ENCODE assay signal across 18 cellular contexts in genomic region chr14:99786423-99787051, GRCh38. TPM values are rescaled to one million over a fixed set of nuclear protein-coding genes. Genes with fewer than 3 reads are reported as not detected.
"Had no signal": no experiment of that assay in that cellular context is flagged by ENCODE, and none has a peak within 500 bp of the region (broad histone marks: within the 10 kb centered on the region; RNA-seq: fewer than 3 reads in every experiment).

No MANE protein-coding gene starts in this region.

- ATAC-seq: activated CD8-positive, alpha-beta memory T cell treated with anti-CD3 and anti-CD28 coated beads, Interleukin-2, amount 10 ng/mL, durations not matched to agents 7 days and 5 days; stimulated activated naive B cell treated with anti-CD40 and anti-IgM and Interleukin-4, amounts not matched to agents 10 μg/mL and 1 μg/mL and 100 μg/mL, for 72 hours had no signal

- H3K36me3 Mint-ChIP-seq: activated CD8-positive, alpha-beta memory T cell treated with anti-CD3 and anti-CD28 coated beads, Interleukin-2, amount 10 ng/mL, durations not matched to agents 7 days and 5 days; stimulated activated naive B cell treated with anti-CD40 and anti-IgM and Interleukin-4, amounts not matched to agents 10 μg/mL and 1 μg/mL and 100 μg/mL, for 72 hours had no signal

- H3K4me3 Mint-ChIP-seq: activated CD4-positive, alpha-beta memory T cell treated with anti-CD3 and anti-CD28 coated beads, Interleukin-2, amount 10 ng/mL, durations not matched to agents 7 days and 5 days; activated CD8-positive, alpha-beta memory T cell treated with anti-CD3 and anti-CD28 coated beads, Interleukin-2, amount 10 ng/mL, durations not matched to agents 7 days and 5 days; activated naive CD4-positive, alpha-beta T cell treated with anti-CD3 and anti-CD28 coated beads for 36 hours; activated T-cell treated with anti-CD3 and anti-CD28 coated beads, Interleukin-2, amount 50 U/mL, for 24 hours; nephron progenitor cell; stimulated activated naive B cell treated with anti-CD40 and anti-IgM and Interleukin-4, amounts not matched to agents 10 μg/mL and 1 μg/mL and 100 μg/mL, for 72 hours had no signal

- DNase-seq: activated CD4-positive, alpha-beta memory T cell treated with anti-CD3 and anti-CD28 coated beads, Interleukin-2, amount 10 ng/mL, durations not matched to agents 7 days and 5 days; activated CD4-positive, alpha-beta T cell treated with anti-CD3 and anti-CD28 coated beads for 48 hours; activated CD4-positive, CD25-positive, alpha-beta regulatory T cell; activated CD8-positive, alpha-beta memory T cell treated with anti-CD3 and anti-CD28 coated beads, Interleukin-2, amount 10 ng/mL, durations not matched to agents 7 days and 5 days; activated naive CD4-positive, alpha-beta T cell treated with anti-CD3 and anti-CD28 coated beads for 36 hours; activated T-cell treated with anti-CD3 and anti-CD28 coated beads, Interleukin-2, amount 50 U/mL, for 24 hours; aorta; foreskin melanocyte; mesendoderm; nephron progenitor cell; nucleus accumbens; retina; stimulated activated CD4-positive, alpha-beta T cell treated with anti-CD3 and anti-CD28 coated beads, Interleukin-4, amount 100 ng/mL, for 4 hours; stimulated activated naive B cell treated with anti-CD40 and anti-IgM and Interleukin-4, amounts not matched to agents 10 μg/mL and 1 μg/mL and 100 μg/mL, for 72 hours; T1000; thyroid gland had no signal

- H3K4me3 ChIP-seq: coronary artery, thyroid gland had no signal

- H3K27ac ChIP-seq: coronary artery, thyroid gland had no signal

- H3K9me3 ChIP-seq: thyroid gland had no signal

- H3K9me3 Mint-ChIP-seq: activated CD4-positive, alpha-beta memory T cell treated with anti-CD3 and anti-CD28 coated beads, Interleukin-2, amount 10 ng/mL, durations not matched to agents 7 days and 5 days; activated naive CD4-positive, alpha-beta T cell treated with anti-CD3 and anti-CD28 coated beads for 36 hours; activated T-cell treated with anti-CD3 and anti-CD28 coated beads, Interleukin-2, amount 50 U/mL, for 24 hours; activated T-helper 2 cell treated with anti-CD3 and anti-CD28 coated beads, Interferon-gamma antibody, Interleukin-2, Interleukin-4, amounts not matched to agents 10 μg/mL and 5 μg/mL and 100 μg/mL, durations not matched to agents 14 hours and 24 hours and 36 hours; nephron progenitor cell had no signal

- H3K27ac Mint-ChIP-seq: activated CD4-positive, alpha-beta memory T cell treated with anti-CD3 and anti-CD28 coated beads, Interleukin-2, amount 10 ng/mL, durations not matched to agents 7 days and 5 days; activated CD8-positive, alpha-beta memory T cell treated with anti-CD3 and anti-CD28 coated beads, Interleukin-2, amount 10 ng/mL, durations not matched to agents 7 days and 5 days; activated naive CD4-positive, alpha-beta T cell treated with anti-CD3 and anti-CD28 coated beads for 36 hours; activated T-cell treated with anti-CD3 and anti-CD28 coated beads, Interleukin-2, amount 50 U/mL, for 24 hours; activated T-helper 2 cell treated with anti-CD3 and anti-CD28 coated beads, Interferon-gamma antibody, Interleukin-2, Interleukin-4, amounts not matched to agents 10 μg/mL and 5 μg/mL and 100 μg/mL, durations not matched to agents 14 hours and 24 hours and 36 hours; nephron progenitor cell; stimulated activated naive B cell treated with anti-CD40 and anti-IgM and Interleukin-4, amounts not matched to agents 10 μg/mL and 1 μg/mL and 100 μg/mL, for 72 hours had no signal

- H3K4me1 Mint-ChIP-seq: stimulated activated naive B cell treated with anti-CD40 and anti-IgM and Interleukin-4, amounts not matched to agents 10 μg/mL and 1 μg/mL and 100 μg/mL, for 72 hours had no signal

- H3K36me3 ChIP-seq: thyroid gland had no signal

- H3K27me3 ChIP-seq: thyroid gland had no signal

RNA-seq across cellular contexts. Expression of gene EML1, which starts 6.7 kb away (rescaled TPM):
- total RNA-seq: activated CD4-positive, alpha-beta memory T cell treated with anti-CD3 and anti-CD28 coated beads, Interleukin-2, amount 10 ng/mL, durations not matched to agents 7 days and 5 days; activated CD8-positive, alpha-beta memory T cell treated with anti-CD3 and anti-CD28 coated beads, Interleukin-2, amount 10 ng/mL, durations not matched to agents 7 days and 5 days had no signal
